In the genomic region with DNA sequence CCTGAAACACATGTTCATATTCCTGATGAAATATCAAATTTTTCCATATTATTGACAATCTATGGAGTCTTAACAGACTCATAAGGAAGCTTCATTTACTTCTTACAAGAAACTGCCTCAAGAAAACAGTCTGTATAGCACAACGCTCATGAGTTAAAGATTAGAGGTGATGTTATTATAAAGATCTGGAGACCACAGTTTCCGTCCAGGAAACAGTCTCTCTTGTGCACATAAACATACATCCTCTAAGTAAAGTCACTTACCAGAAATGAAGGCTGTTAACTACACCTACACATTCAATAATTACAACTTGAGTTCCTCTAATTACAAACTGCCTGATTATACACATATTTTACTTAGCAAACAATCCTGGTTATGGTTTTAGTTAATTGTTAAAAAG, we compare ENCODE assay signal across 13 cellular contexts.
DNase-seq lines count a peak whose midpoint lies in the region; ATAC-seq and TF ChIP-seq lines count a peak whose summit lies in the region.
"Had no signal": no experiment of that assay in that cellular context is flagged by ENCODE, and none has a peak within 500 bp of the region (broad histone marks: within the 10 kb centered on the region; RNA-seq: fewer than 3 reads in every experiment).

No MANE protein-coding gene starts in this region.

- no peak for TF ChIP-seq CTCF in activated CD8-positive, alpha-beta T cell treated with anti-CD3 and anti-CD28 coated beads for 36 hours (IDR thresholded peaks at IDR 0.05)

- H3K27ac ChIP-seq in CD4-positive, alpha-beta memory T cell (ENCODE audit: low read depth, low read length), result peak overlapping the region; percentile 61
- H3K27ac ChIP-seq: left ventricle myocardium inferior, pancreas, SK-N-MC had no signal

- CTCF ChIA-PET in CD4-positive, alpha-beta memory T cell (lab: Charles Lee; ENCODE audit: partially characterized antibody), result interaction anchor here (0.8 to 5.5 kb wide), 8 partner anchors 9 to 41 kb away, joined by 3 to 38 read pairs (median 5); no protein-coding TSS in a partner anchor
- CTCF ChIA-PET in activated CD8-positive, alpha-beta T cell treated with anti-CD3 and anti-CD28 coated beads for 36 hours (lab: Charles Lee), result interaction anchor here (1.2 to 1.8 kb wide), 2 partner anchors 22 to 24 kb away, joined by 3 to 4 read pairs; no protein-coding TSS in a partner anchor

- H3K4me3 ChIP-seq in CD4-positive, alpha-beta memory T cell (ENCODE audit: low read length in 2 of 2), result peak overlapping the region; percentile 70 to 79
- H3K4me3 ChIP-seq in mononuclear cell (ENCODE audit: low read length), result peak overlapping the region; percentile 40
- H3K4me3 ChIP-seq: left ventricle myocardium inferior, pancreas, SK-N-MC had no signal

- H3K27me3 ChIP-seq in CD4-positive, alpha-beta memory T cell (ENCODE audit: insufficient read depth, low read length), result no peaks in the 10 kb centered on the region
- H3K27me3 ChIP-seq in mononuclear cell (ENCODE audit: insufficient read depth, low read length), result no peaks in the 10 kb centered on the region
- H3K27me3 ChIP-seq: pancreas had no signal

- no peaks in the 10 kb centered on the region for H3K27me3 Mint-ChIP-seq in CD4-positive, alpha-beta memory T cell
- H3K27me3 Mint-ChIP-seq in activated CD8-positive, alpha-beta T cell treated with anti-CD3 and anti-CD28 coated beads for 36 hours, result no peaks in the 10 kb centered on the region

- H3K36me3 ChIP-seq in CD4-positive, alpha-beta memory T cell (ENCODE audit: insufficient read depth, low read length), result no peaks in the 10 kb centered on the region
- H3K36me3 ChIP-seq: pancreas had no signal

- H3K9me3 ChIP-seq in CD4-positive, alpha-beta memory T cell (ENCODE audit: control insufficient read depth in 1 of 2, low read length in 2 of 2), result no peaks in the 10 kb centered on the region
- H3K9me3 ChIP-seq in mononuclear cell (ENCODE audit: low read depth, low read length), result no peaks in the 10 kb centered on the region
- H3K9me3 ChIP-seq: left ventricle myocardium inferior, pancreas had no signal

- no peaks in the 10 kb centered on the region for H3K9me3 Mint-ChIP-seq in CD4-positive, alpha-beta memory T cell
- H3K9me3 Mint-ChIP-seq in activated CD8-positive, alpha-beta T cell treated with anti-CD3 and anti-CD28 coated beads for 36 hours, result no peaks in the 10 kb centered on the region

- peaks cover 64% of the 10 kb centered on the region for H3K4me1 ChIP-seq in CD4-positive, alpha-beta memory T cell (ENCODE audit: insufficient read depth, low read length)
- H3K4me1 ChIP-seq in mononuclear cell (ENCODE audit: insufficient read depth, low read length), result peaks cover 25% of the 10 kb centered on the region
- H3K4me1 ChIP-seq: left ventricle myocardium inferior, pancreas had no signal

- peaks cover 25 to 36% of the 10 kb centered on the region in 2 donors for H3K36me3 Mint-ChIP-seq in CD4-positive, alpha-beta memory T cell
- H3K36me3 Mint-ChIP-seq in activated CD8-positive, alpha-beta T cell treated with anti-CD3 and anti-CD28 coated beads for 36 hours (ENCODE audit: low read depth), result peaks cover 46% of the 10 kb centered on the region

- peak; percentile 87 for ATAC-seq in HG02938 (IDR thresholded peaks at IDR 0.05; ENCODE audit: unreplicated experiment)
- ATAC-seq in activated CD8-positive, alpha-beta T cell treated with anti-CD3 and anti-CD28 coated beads for 36 hours, result peak; percentile 91
- ATAC-seq in HG03342 (IDR thresholded peaks at IDR 0.05; ENCODE audit: unreplicated experiment), result no peak
- ATAC-seq: pancreas had no signal

- H3K27ac Mint-ChIP-seq in CD4-positive, alpha-beta memory T cell, result peak overlapping the region; percentile 89 to 97 (median 96)
- peak overlapping the region; percentile 92 for H3K27ac Mint-ChIP-seq in activated CD8-positive, alpha-beta T cell treated with anti-CD3 and anti-CD28 coated beads for 36 hours

- POLR2A ChIA-PET in CD4-positive, alpha-beta memory T cell (lab: Charles Lee; ENCODE audit: partially characterized antibody), result interaction anchor here (0.6 to 5.4 kb wide), 13 partner anchors 9 to 267 kb away, joined by 3 to 75 read pairs (median 6); partner anchors contain the start of gene FNIP1
- POLR2A ChIA-PET in activated CD8-positive, alpha-beta T cell treated with anti-CD3 and anti-CD28 coated beads for 36 hours (lab: Charles Lee), result interaction anchor here (0.7 to 0.9 kb wide), 2 partner anchors 15 to 1858 kb away, joined by 3 to 6 read pairs; no protein-coding TSS in a partner anchor

- intact Hi-C loops in CD4-positive, alpha-beta memory T cell (cut with micrococcal nuclease), result loop anchor here (1.0 to 5.0 kb wide), 4 partner anchors 10 to 44 kb away; no protein-coding TSS in a partner anchor
- intact Hi-C loops in activated CD8-positive, alpha-beta T cell treated with anti-CD3 and anti-CD28 coated beads for 36 hours (cut with micrococcal nuclease), result no loop called here

- H3K4me1 Mint-ChIP-seq in CD4-positive, alpha-beta memory T cell, result peaks cover 46 to 77% (median 57%) of the 10 kb centered on the region in 4 donors
- H3K4me1 Mint-ChIP-seq in activated CD8-positive, alpha-beta T cell treated with anti-CD3 and anti-CD28 coated beads for 36 hours (ENCODE audit: low read depth), result peaks cover 71% of the 10 kb centered on the region

- peak overlapping the region; percentile 84 to 99 (median 96) for H3K4me3 Mint-ChIP-seq in CD4-positive, alpha-beta memory T cell
- peak overlapping the region; percentile 76 for H3K4me3 Mint-ChIP-seq in activated CD8-positive, alpha-beta T cell treated with anti-CD3 and anti-CD28 coated beads for 36 hours

- peak; percentile 54 to 71 (median 60) for DNase-seq in CD4-positive, alpha-beta memory T cell
- peak; percentile 37 for DNase-seq in activated CD8-positive, alpha-beta T cell treated with anti-CD3 and anti-CD28 coated beads for 36 hours
- DNase-seq in NOMO-1 treated with dmso at 0.1 percent for 144 hours (lab: John Stamatoyannopoulos, UW; ENCODE audit: unreplicated experiment) (no peak), NCI-H2196 (lab: John Stamatoyannopoulos, UW; ENCODE audit: unreplicated experiment) (no peak), cerebellar cortex (ENCODE audit: low spot score) (no peak)
- DNase-seq: anterior cingulate cortex, left ventricle myocardium inferior, NCI-H187 treated with DMSO at 0.1 percent for 48 hours, pancreas had no signal

Comparison
In these comparisons a context has a peak if more than half of its experiments do, and no peak if none do; other contexts are left out.
1. DNase-seq: peak in CD4-positive, alpha-beta memory T cell (5 of 5) and activated CD8-positive, alpha-beta T cell treated with anti-CD3 and anti-CD28 coated beads for 36 hours (single experiment); none in NOMO-1 treated with dmso at 0.1 percent for 144 hours (single experiment), NCI-H2196 (single experiment) and cerebellar cortex (single experiment).